In the genomic region with DNA sequence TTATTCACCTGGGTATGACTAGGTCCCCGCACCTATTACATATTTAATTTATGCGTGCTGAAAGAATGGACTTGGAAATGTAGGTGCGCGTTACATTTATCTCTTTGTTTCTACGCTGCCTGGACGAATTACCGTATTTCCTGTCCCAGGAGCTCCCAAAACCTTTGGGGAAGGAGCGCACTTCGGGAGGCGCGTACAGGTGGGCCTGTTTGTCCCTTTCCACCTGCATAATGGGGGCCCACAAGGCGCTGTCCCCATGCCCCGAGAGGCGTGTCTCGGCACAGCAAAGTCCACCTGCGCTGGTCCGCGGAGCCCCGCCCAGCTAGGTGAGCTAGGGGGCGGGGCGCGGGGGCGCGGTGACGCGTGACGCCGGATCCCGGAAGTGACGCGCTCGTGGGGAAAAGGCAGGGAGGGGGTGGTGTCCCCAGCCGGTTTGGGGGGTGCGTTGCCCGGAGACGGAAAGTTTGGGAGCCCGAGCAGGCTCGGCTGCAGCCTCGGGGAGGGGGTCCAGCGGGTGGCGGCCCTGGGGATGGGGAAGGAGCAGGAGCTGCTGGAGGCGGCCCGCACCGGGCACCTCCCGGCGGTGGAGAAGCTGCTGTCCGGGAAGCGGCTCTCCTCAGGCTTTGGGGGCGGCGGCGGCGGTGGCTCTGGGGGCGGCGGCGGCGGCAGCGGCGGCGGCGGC, we compare ENCODE assay signal across 8 cellular contexts. TPM values are rescaled to one million over a fixed set of nuclear protein-coding genes. Genes with fewer than 3 reads are reported as not detected.
A peak's percentile ranks its signal among the peaks of the same experiment; 100 is the strongest.
DNase-seq lines count a peak whose midpoint lies in the region; ATAC-seq and TF ChIP-seq lines count a peak whose summit lies in the region.

Gene ANKS1A, plus strand, starts transcription at position 382 of the 682 bp plus-strand sequence. Its CDS starts 148 bp downstream, at position 530.

- POLR2A ChIA-PET in activated CD4-positive, alpha-beta T cell treated with anti-CD3 and anti-CD28 coated beads, Interleukin-2, amount 10 ng/mL, durations not matched to agents 7 days and 5 days (lab: Charles Lee) = interaction anchor here (0.5 to 1.9 kb wide), 3 partner anchors 37 to 493 kb away, joined by 3 to 7 read pairs (median 4); partner anchors contain the start of gene SNRPC

- TF ChIP-seq CTCF in GM10266 (IDR thresholded peaks at IDR 0.05; ENCODE audit: control insufficient read depth, insufficient read depth, low read depth, missing control alignments) (no peak), liver (IDR thresholded peaks at IDR 0.05; ENCODE audit: low read depth, low read length, missing input control) (no peak)

- peak within 1 kb of the TSS; percentile 99 for H3K27ac Mint-ChIP-seq in activated CD4-positive, alpha-beta T cell treated with anti-CD3 and anti-CD28 coated beads, Interleukin-2, amount 10 ng/mL, durations not matched to agents 7 days and 5 days

- peaks cover 0 to 40% (median 18%) of the 10 kb centered on the region in 4 donors for H3K4me1 ChIP-seq in liver (ENCODE audit: control insufficient read depth in 4 of 4, insufficient read depth in 4 of 4, low read length in 3 of 4)

- H3K27ac ChIP-seq in liver (ENCODE audit: low read depth in 1 of 2, low read length in 2 of 2) = peak within 1 kb of the TSS; percentile 86

- under 1% methylated on average over 60 of the region's 60 CpGs for WGBS in liver

- no peaks in the 10 kb centered on the region for H3K36me3 ChIP-seq in liver (ENCODE audit: control insufficient read depth in 4 of 4, insufficient read depth in 3 of 4, low read depth in 1 of 4, low read length in 3 of 4)

- H3K27me3 ChIP-seq in liver (ENCODE audit: control insufficient read depth in 4 of 4, insufficient read depth in 4 of 4, low read length in 3 of 4) = no peaks in the 10 kb centered on the region

- H3K4me1 Mint-ChIP-seq in activated CD4-positive, alpha-beta T cell treated with anti-CD3 and anti-CD28 coated beads, Interleukin-2, amount 10 ng/mL, durations not matched to agents 7 days and 5 days = peaks cover 46% of the 10 kb centered on the region

- TF ChIP-seq RAD21 in liver (IDR thresholded peaks at IDR 0.05) = peak in 1 of 2 donors; percentile 6

- peak within 1 kb of the TSS; percentile 98 for H3K4me3 Mint-ChIP-seq in activated CD4-positive, alpha-beta T cell treated with anti-CD3 and anti-CD28 coated beads, Interleukin-2, amount 10 ng/mL, durations not matched to agents 7 days and 5 days

- peak; percentile 90 for DNase-seq in GM10266 (ENCODE audit: extremely low spot score)
- DNase-seq in NCI-H345 treated with DMSO at 0.1 percent for 48 hours (lab: John Stamatoyannopoulos, UW; ENCODE audit: unreplicated experiment) = peak; percentile 79
- peak; percentile 91 for DNase-seq in activated CD4-positive, alpha-beta T cell treated with anti-CD3 and anti-CD28 coated beads, Interleukin-2, amount 10 ng/mL, durations not matched to agents 7 days and 5 days
- DNase-seq in cortex of kidney (lab: John Stamatoyannopoulos, UW) = peak; percentile 22
- peak; percentile 87 to 91 for DNase-seq in stimulated activated CD4-positive, alpha-beta T cell treated with anti-CD3 and anti-CD28 coated beads, Interleukin-2, amount 100 ng/mL, for 48 hours

- H3K4me3 ChIP-seq in liver (ENCODE audit: low read depth in 1 of 3, low read length in 3 of 3) = peak within 1 kb of the TSS; percentile 90 to 99 (median 95)

- H3K36me3 Mint-ChIP-seq in activated CD4-positive, alpha-beta T cell treated with anti-CD3 and anti-CD28 coated beads, Interleukin-2, amount 10 ng/mL, durations not matched to agents 7 days and 5 days (ENCODE audit: low read depth) = peaks cover 15% of the 10 kb centered on the region

- H3K27me3 Mint-ChIP-seq in activated CD4-positive, alpha-beta T cell treated with anti-CD3 and anti-CD28 coated beads, Interleukin-2, amount 10 ng/mL, durations not matched to agents 7 days and 5 days = peaks cover 10% of the 10 kb centered on the region

- no peaks in the 10 kb centered on the region for H3K9me3 ChIP-seq in liver (ENCODE audit: control insufficient read depth in 4 of 4, low read length in 3 of 4)

- CTCF ChIA-PET in activated CD4-positive, alpha-beta T cell treated with anti-CD3 and anti-CD28 coated beads, Interleukin-2, amount 10 ng/mL, durations not matched to agents 7 days and 5 days (lab: Charles Lee) = interaction anchor here (0.6 to 1.9 kb wide), 8 partner anchors 9 to 1243 kb away, joined by 3 to 5 read pairs (median 4); no protein-coding TSS in a partner anchor

- H3K9ac ChIP-seq in liver (ENCODE audit: low read depth in 1 of 2, low read length in 2 of 2) = peak within 1 kb of the TSS; percentile 55 to 98

- ATAC-seq in HG02970 (IDR thresholded peaks at IDR 0.05; ENCODE audit: low FRiP score, unreplicated experiment) (peak; percentile 67), GM21360 (IDR thresholded peaks at IDR 0.05; ENCODE audit: unreplicated experiment) (no peak)

- peaks cover 2% of the 10 kb centered on the region for H3K9me3 Mint-ChIP-seq in activated CD4-positive, alpha-beta T cell treated with anti-CD3 and anti-CD28 coated beads, Interleukin-2, amount 10 ng/mL, durations not matched to agents 7 days and 5 days

TF ChIP-seq in liver, 16 proteins besides CTCF, POLR2A, EP300 and RAD21:
- TF ChIP-seq, protein P1, sequence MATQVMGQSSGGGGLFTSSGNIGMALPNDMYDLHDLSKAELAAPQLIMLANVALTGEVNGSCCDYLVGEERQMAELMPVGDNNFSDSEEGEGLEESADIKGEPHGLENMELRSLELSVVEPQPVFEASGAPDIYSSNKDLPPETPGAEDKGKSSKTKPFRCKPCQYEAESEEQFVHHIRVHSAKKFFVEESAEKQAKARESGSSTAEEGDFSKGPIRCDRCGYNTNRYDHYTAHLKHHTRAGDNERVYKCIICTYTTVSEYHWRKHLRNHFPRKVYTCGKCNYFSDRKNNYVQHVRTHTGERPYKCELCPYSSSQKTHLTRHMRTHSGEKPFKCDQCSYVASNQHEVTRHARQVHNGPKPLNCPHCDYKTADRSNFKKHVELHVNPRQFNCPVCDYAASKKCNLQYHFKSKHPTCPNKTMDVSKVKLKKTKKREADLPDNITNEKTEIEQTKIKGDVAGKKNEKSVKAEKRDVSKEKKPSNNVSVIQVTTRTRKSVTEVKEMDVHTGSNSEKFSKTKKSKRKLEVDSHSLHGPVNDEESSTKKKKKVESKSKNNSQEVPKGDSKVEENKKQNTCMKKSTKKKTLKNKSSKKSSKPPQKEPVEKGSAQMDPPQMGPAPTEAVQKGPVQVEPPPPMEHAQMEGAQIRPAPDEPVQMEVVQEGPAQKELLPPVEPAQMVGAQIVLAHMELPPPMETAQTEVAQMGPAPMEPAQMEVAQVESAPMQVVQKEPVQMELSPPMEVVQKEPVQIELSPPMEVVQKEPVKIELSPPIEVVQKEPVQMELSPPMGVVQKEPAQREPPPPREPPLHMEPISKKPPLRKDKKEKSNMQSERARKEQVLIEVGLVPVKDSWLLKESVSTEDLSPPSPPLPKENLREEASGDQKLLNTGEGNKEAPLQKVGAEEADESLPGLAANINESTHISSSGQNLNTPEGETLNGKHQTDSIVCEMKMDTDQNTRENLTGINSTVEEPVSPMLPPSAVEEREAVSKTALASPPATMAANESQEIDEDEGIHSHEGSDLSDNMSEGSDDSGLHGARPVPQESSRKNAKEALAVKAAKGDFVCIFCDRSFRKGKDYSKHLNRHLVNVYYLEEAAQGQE (IDR thresholded peaks at IDR 0.05) = peak; percentile 57
- TF ChIP-seq FOXA2 (IDR thresholded peaks at IDR 0.05) (peak; percentile 14), HNF4A (conservative IDR thresholded peaks at IDR 0.05) (peak; percentile 56 to 67), TAF1 (conservative IDR thresholded peaks at IDR 0.05) (no peak), GABPA (IDR thresholded peaks at IDR 0.05 in 1 of 2, conservative IDR thresholded peaks at IDR 0.05 in 1 of 2) (peak; percentile 59 to 91), ATF3 (IDR thresholded peaks at IDR 0.05) (no peak), FOXA1 (IDR thresholded peaks at IDR 0.05) (no peak), SP1 (IDR thresholded peaks at IDR 0.05) (peak; percentile 47), RXRA (IDR thresholded peaks at IDR 0.05) (no peak), NR2F2 (IDR thresholded peaks at IDR 0.05) (no peak), EGR1 (IDR thresholded peaks at IDR 0.05; ENCODE audit: low read depth in 2 of 2) (peak; percentile 64 to 72), HNF4G (IDR thresholded peaks at IDR 0.05) (peak; percentile 35), YY1 (IDR thresholded peaks at IDR 0.05) (no peak)
- TF ChIP-seq, protein P2, sequence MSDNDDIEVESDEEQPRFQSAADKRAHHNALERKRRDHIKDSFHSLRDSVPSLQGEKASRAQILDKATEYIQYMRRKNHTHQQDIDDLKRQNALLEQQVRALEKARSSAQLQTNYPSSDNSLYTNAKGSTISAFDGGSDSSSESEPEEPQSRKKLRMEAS (IDR thresholded peaks at IDR 0.05) = no peak
TF ChIP-seq in liver: peak in this region for 7.

RNA-seq across cellular contexts. Expression of gene ANKS1A, which starts in this region (rescaled TPM):
- 1 to 10 TPM; 8.4 to 8.8 TPM for total RNA-seq in activated CD4-positive, alpha-beta T cell treated with anti-CD3 and anti-CD28 coated beads, Interleukin-2, amount 10 ng/mL, durations not matched to agents 7 days and 5 days
- 10 to 100 TPM in 1 of 2 donors, 1 to 10 TPM in 1; 6.5 to 18.7 TPM for total RNA-seq in liver
- polyA plus RNA-seq in liver = 1 to 10 TPM; 4.3 to 6.8 TPM

Comparison
In these comparisons a context has a peak if more than half of its experiments do, and no peak if none do; other contexts are left out.
1. DNase-seq: peak in every context shown above with its lines; median percentile 91 in activated CD4-positive, alpha-beta T cell treated with anti-CD3 and anti-CD28 coated beads, Interleukin-2, amount 10 ng/mL, durations not matched to agents 7 days and 5 days; 90 in GM10266; 89 in stimulated activated CD4-positive, alpha-beta T cell treated with anti-CD3 and anti-CD28 coated beads, Interleukin-2, amount 100 ng/mL, for 48 hours; 79 in NCI-H345 treated with DMSO at 0.1 percent for 48 hours; 22 in cortex of kidney.